1 cellular context compared by ENCODE assay signal in the genomic region with DNA sequence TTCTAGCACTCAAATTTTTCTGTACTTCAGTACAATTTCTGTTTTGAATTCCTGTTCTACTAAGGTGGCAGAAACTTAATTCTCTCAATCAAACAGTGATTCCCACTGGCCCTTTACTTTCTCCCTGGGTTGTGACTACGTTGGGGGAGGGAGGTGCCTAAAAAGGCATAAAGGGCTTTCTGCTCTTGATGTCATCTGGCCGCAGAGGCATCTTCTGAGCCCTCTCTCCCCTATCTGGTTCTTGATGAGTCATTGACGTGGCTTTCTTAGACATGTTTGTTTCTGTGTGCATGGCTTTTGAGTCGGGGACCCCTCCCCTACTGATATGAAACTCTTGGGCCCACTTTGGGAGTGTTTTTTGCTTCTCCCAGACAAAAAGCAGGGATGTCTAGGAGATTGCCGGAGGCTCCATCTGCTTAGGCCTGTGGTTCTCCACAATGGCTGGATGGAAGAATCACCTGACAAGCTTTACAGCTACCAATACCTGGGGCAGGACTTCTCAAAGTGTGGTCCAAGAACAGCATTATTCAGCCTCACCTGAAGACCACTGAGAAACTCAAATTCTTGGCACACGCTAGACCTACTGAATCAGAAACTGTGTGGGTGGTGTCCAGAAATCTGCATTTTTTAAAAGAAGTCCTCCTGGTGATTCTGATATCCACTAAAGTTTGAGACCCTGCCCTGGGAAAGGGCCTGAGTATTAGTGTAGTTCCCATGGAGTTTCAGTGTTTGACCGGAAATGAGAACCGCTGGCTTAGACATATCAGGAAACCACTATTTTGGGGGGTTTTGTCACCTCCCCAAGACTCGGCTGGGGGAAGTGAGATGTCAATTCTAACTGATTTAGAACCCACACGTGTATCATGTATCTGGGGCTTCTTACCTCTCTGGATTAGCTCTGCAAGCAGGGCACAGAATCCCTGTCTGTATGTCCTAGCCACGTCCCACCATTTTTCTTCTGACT.
TF ChIP-seq lines count a peak whose summit lies in the region.

No MANE protein-coding gene starts in this region.

TF ChIP-seq in HepG2, 621 proteins besides CTCF, POLR2A, EP300 and RAD21 (continued from another document):
- TF ChIP-seq, protein P1, sequence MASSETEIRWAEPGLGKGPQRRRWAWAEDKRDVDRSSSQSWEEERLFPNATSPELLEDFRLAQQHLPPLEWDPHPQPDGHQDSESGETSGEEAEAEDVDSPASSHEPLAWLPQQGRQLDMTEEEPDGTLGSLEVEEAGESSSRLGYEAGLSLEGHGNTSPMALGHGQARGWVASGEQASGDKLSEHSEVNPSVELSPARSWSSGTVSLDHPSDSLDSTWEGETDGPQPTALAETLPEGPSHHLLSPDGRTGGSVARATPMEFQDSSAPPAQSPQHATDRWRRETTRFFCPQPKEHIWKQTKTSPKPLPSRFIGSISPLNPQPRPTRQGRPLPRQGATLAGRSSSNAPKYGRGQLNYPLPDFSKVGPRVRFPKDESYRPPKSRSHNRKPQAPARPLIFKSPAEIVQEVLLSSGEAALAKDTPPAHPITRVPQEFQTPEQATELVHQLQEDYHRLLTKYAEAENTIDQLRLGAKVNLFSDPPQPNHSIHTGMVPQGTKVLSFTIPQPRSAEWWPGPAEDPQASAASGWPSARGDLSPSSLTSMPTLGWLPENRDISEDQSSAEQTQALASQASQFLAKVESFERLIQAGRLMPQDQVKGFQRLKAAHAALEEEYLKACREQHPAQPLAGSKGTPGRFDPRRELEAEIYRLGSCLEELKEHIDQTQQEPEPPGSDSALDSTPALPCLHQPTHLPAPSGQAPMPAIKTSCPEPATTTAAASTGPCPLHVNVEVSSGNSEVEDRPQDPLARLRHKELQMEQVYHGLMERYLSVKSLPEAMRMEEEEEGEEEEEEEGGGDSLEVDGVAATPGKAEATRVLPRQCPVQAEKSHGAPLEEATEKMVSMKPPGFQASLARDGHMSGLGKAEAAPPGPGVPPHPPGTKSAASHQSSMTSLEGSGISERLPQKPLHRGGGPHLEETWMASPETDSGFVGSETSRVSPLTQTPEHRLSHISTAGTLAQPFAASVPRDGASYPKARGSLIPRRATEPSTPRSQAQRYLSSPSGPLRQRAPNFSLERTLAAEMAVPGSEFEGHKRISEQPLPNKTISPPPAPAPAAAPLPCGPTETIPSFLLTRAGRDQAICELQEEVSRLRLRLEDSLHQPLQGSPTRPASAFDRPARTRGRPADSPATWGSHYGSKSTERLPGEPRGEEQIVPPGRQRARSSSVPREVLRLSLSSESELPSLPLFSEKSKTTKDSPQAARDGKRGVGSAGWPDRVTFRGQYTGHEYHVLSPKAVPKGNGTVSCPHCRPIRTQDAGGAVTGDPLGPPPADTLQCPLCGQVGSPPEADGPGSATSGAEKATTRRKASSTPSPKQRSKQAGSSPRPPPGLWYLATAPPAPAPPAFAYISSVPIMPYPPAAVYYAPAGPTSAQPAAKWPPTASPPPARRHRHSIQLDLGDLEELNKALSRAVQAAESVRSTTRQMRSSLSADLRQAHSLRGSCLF (CRISPR knock-in tag; IDR thresholded peaks at IDR 0.05; ENCODE audit: borderline replicate concordance) = no peak
- TF ChIP-seq, protein P2, sequence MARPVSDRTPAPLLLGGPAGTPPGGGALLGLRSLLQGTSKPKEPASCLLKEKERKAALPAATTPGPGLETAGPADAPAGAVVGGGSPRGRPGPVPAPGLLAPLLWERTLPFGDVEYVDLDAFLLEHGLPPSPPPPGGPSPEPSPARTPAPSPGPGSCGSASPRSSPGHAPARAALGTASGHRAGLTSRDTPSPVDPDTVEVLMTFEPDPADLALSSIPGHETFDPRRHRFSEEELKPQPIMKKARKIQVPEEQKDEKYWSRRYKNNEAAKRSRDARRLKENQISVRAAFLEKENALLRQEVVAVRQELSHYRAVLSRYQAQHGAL (CRISPR knock-in tag; IDR thresholded peaks at IDR 0.05; ENCODE audit: not compliant biosample characterization) = no peak
- no peak for TF ChIP-seq HNRNPUL1 (IDR thresholded peaks at IDR 0.05; ENCODE audit: low read depth, low read length)
- TF ChIP-seq GPN1 (CRISPR knock-in tag; IDR thresholded peaks at IDR 0.05; ENCODE audit: borderline replicate concordance) = no peak
